In the genomic region with DNA sequence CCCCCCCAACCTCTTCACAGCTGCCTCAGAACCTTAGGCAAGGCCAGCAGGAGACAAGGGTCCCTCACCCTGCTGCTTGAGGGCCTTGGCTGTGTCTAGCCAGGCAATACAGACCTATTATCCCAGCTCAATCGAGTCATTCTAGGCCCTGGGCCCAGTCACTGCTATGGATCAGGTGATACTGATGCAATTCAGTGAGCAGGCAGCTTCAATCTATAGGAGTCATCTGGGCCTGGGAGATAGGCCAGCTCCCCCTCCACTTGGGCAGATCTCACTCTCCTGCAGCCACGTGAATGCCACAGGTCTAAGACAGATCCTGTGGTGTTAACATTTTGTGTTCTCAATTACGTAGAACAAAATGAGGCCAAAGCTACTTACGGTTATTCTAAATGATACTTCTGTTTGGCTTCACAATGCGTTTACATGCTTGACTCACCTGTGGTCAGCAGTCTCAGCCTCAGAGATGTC, we compare ENCODE assay signal across 15 cellular contexts.
DNase-seq lines count a peak whose midpoint lies in the region; ATAC-seq and TF ChIP-seq lines count a peak whose summit lies in the region.
"Had no signal": no experiment of that assay in that cellular context is flagged by ENCODE, and none has a peak within 500 bp of the region (broad histone marks: within the 10 kb centered on the region; RNA-seq: fewer than 3 reads in every experiment).

No MANE protein-coding gene starts in this region.

- no peaks in the 10 kb centered on the region for H3K4me1 Mint-ChIP-seq in MCF 10A (ENCODE audit: insufficient read depth, unreplicated experiment)
- H3K4me1 Mint-ChIP-seq in activated CD4-positive, alpha-beta memory T cell treated with anti-CD3 and anti-CD28 coated beads for 36 hours (ENCODE audit: low read depth) = peaks cover 17% of the 10 kb centered on the region
- peaks cover 42% of the 10 kb centered on the region for H3K4me1 Mint-ChIP-seq in HFFc6 (ENCODE audit: low read depth)

- intact Hi-C loops in MCF 10A (cut with micrococcal nuclease) = no loop called here
- intact Hi-C loops in breast epithelium (cut with DNase I; ENCODE audit: low total_unique reads) = no loop called here
- intact Hi-C loops in activated CD4-positive, alpha-beta memory T cell treated with anti-CD3 and anti-CD28 coated beads for 36 hours (cut with micrococcal nuclease) = no loop called here
- intact Hi-C loops in colonic mucosa (cut with DNase I) = no loop called here

- no peak overlapping the region for H3K4me3 ChIP-seq in breast epithelium
- no peak overlapping the region for H3K4me3 ChIP-seq in fibroblast of mammary gland (ENCODE audit: control insufficient read depth, low read depth, low read length)
- no peak overlapping the region for H3K4me3 ChIP-seq in thoracic aorta
- no peak overlapping the region for H3K4me3 ChIP-seq in colonic mucosa
- H3K4me3 ChIP-seq: gastroesophageal sphincter, Peyer's patch had no signal

- CTCF ChIA-PET in MCF 10A (lab: Yijun Ruan, JAX) = interaction anchor here (0.6 to 1.8 kb wide), 3 partner anchors 36 to 110 kb away, joined by 3 to 7 read pairs (median 5); no protein-coding TSS in a partner anchor
- CTCF ChIA-PET in activated CD4-positive, alpha-beta memory T cell treated with anti-CD3 and anti-CD28 coated beads for 36 hours (lab: Charles Lee) = interaction anchor here (1.1 kb wide), 1 partner anchor 16 kb away, joined by 3 read pairs; no protein-coding TSS in a partner anchor

- H3K27me3 Mint-ChIP-seq in MCF 10A (ENCODE audit: insufficient read depth, unreplicated experiment) (peaks cover 3% of the 10 kb centered on the region), HFFc6 (ENCODE audit: insufficient read depth) (peaks cover 26% of the 10 kb centered on the region)
- peaks cover 1% of the 10 kb centered on the region for H3K27me3 Mint-ChIP-seq in activated CD4-positive, alpha-beta memory T cell treated with anti-CD3 and anti-CD28 coated beads for 36 hours

- peak; percentile 32 for ATAC-seq in thoracic aorta (ENCODE audit: insufficient number of reproducible peaks, low FRiP score, low read depth)
- ATAC-seq: gastroesophageal sphincter had no signal

- peaks cover 32% of the 10 kb centered on the region for H3K36me3 Mint-ChIP-seq in MCF 10A (ENCODE audit: insufficient read depth, unreplicated experiment)
- peaks cover 26% of the 10 kb centered on the region for H3K36me3 Mint-ChIP-seq in activated CD4-positive, alpha-beta memory T cell treated with anti-CD3 and anti-CD28 coated beads for 36 hours
- peaks cover 14% of the 10 kb centered on the region; the same call in 1 of the 2 replicates for H3K36me3 Mint-ChIP-seq in HFFc6 (ENCODE audit: low read depth)

- BruUV-seq in MCF 10A (replicated peaks; lab: Mats Ljungman, UMichigan) = no TSS peak

- POLR2A ChIA-PET in MCF 10A (lab: Yijun Ruan, JAX) = interaction anchor here (0.8 kb wide), 1 partner anchor 10 kb away, joined by 4 read pairs; no protein-coding TSS in a partner anchor
- POLR2A ChIA-PET in activated CD4-positive, alpha-beta memory T cell treated with anti-CD3 and anti-CD28 coated beads for 36 hours (lab: Charles Lee) = no interaction called here

- TF ChIP-seq POLR2A in breast epithelium (IDR thresholded peaks at IDR 0.05) = no peak

- no peaks in the 10 kb centered on the region for H3K27me3 ChIP-seq in breast epithelium
- H3K27me3 ChIP-seq in thoracic aorta (replicated peaks; ENCODE audit: insufficient read depth) = no peaks in the 10 kb centered on the region
- peaks cover 14% of the 10 kb centered on the region for H3K27me3 ChIP-seq in colonic mucosa

- H3K9me3 Mint-ChIP-seq in MCF 10A (ENCODE audit: unreplicated experiment) (no peaks in the 10 kb centered on the region), HFFc6 (no peaks in the 10 kb centered on the region)
- H3K9me3 Mint-ChIP-seq in activated CD4-positive, alpha-beta memory T cell treated with anti-CD3 and anti-CD28 coated beads for 36 hours = peaks cover 2% of the 10 kb centered on the region
- H3K9me3 Mint-ChIP-seq: dendritic cell treated with granulocyte-macrophage colony-stimulating factor and Interleukin-4, amounts not matched to agents 40 ng/mL and 50 ng/mL, for 4 days had no signal

- no peak overlapping the region for H3K9ac ChIP-seq in colonic mucosa (ENCODE audit: low read depth in 2 of 2, low read length in 2 of 2)

- DNase-seq in MCF 10A (ENCODE audit: unreplicated experiment) (peak; percentile 44), breast epithelium (ENCODE audit: low spot score in 2 of 2) (no peak), fibroblast of mammary gland (ENCODE audit: low read depth) (peak; percentile 57), thoracic aorta (ENCODE audit: low spot score) (no peak), Kasumi-1 (lab: John Stamatoyannopoulos, UW) (no peak), HFFc6 (no peak), colonic mucosa (no peak)
- DNase-seq in activated CD4-positive, alpha-beta memory T cell treated with anti-CD3 and anti-CD28 coated beads for 36 hours = peak; percentile 28
- DNase-seq: activated CD4-positive, alpha-beta T cell treated with anti-CD3 and anti-CD28 coated beads, Interleukin-2, amount 50 U/mL, for 1 hour; activated naive CD4-positive, alpha-beta T cell treated with Interleukin-2 at 50 U/mL for 16 hours; NCI-H1436; NCI-H510A treated with DMSO at 0.1 percent for 48 hours; Peyer's patch had no signal

- H3K4me1 ChIP-seq in breast epithelium = peaks cover 0 to 3% of the 10 kb centered on the region in 2 donors
- H3K4me1 ChIP-seq in thoracic aorta (ENCODE audit: control insufficient read depth in 1 of 2, low read depth in 2 of 2) = peaks cover 4 to 11% of the 10 kb centered on the region in 2 donors
- H3K4me1 ChIP-seq in colonic mucosa = no peaks in the 10 kb centered on the region

- H3K27ac ChIP-seq in breast epithelium (no peak overlapping the region), thoracic aorta (no peak overlapping the region), colonic mucosa (no peak overlapping the region)
- H3K27ac ChIP-seq: gastroesophageal sphincter, Peyer's patch had no signal

- H3K36me3 ChIP-seq in breast epithelium (no peaks in the 10 kb centered on the region), thoracic aorta (peaks cover 7% of the 10 kb centered on the region), colonic mucosa (no peaks in the 10 kb centered on the region)

- no peak overlapping the region for H3K27ac Mint-ChIP-seq in MCF 10A (ENCODE audit: low read depth, unreplicated experiment)
- H3K27ac Mint-ChIP-seq in activated CD4-positive, alpha-beta memory T cell treated with anti-CD3 and anti-CD28 coated beads for 36 hours = no peak overlapping the region
- no peak overlapping the region for H3K27ac Mint-ChIP-seq in HFFc6
- H3K27ac Mint-ChIP-seq: dendritic cell treated with granulocyte-macrophage colony-stimulating factor and Interleukin-4, amounts not matched to agents 40 ng/mL and 50 ng/mL, for 4 days had no signal

- H3K4me3 Mint-ChIP-seq in MCF 10A (ENCODE audit: unreplicated experiment) (no peak overlapping the region), HFFc6 (no peak overlapping the region)
- H3K4me3 Mint-ChIP-seq in activated CD4-positive, alpha-beta memory T cell treated with anti-CD3 and anti-CD28 coated beads for 36 hours = no peak overlapping the region
- H3K4me3 Mint-ChIP-seq: dendritic cell treated with granulocyte-macrophage colony-stimulating factor and Interleukin-4, amounts not matched to agents 40 ng/mL and 50 ng/mL, for 4 days had no signal

- no peaks in the 10 kb centered on the region for H3K9me3 ChIP-seq in breast epithelium
- H3K9me3 ChIP-seq in thoracic aorta = no peaks in the 10 kb centered on the region
- no peaks in the 10 kb centered on the region for H3K9me3 ChIP-seq in colonic mucosa
- H3K9me3 ChIP-seq: gastroesophageal sphincter, Peyer's patch had no signal

- TF ChIP-seq CTCF in MCF 10A (IDR thresholded peaks at IDR 0.05; ENCODE audit: unreplicated experiment) (no peak), breast epithelium (IDR thresholded peaks at IDR 0.05) (no peak), fibroblast of mammary gland (conservative IDR thresholded peaks at IDR 0.05; ENCODE audit: control insufficient read depth, insufficient read depth, low read depth, low read length) (no peak), thoracic aorta (IDR thresholded peaks at IDR 0.05) (no peak), HFFc6 (IDR thresholded peaks at IDR 0.05) (no peak), colonic mucosa (IDR thresholded peaks at IDR 0.05) (no peak)

Comparison
In these comparisons a context has a peak if more than half of its experiments do, and no peak if none do; other contexts are left out.
1. DNase-seq: peak in MCF 10A (single experiment), activated CD4-positive, alpha-beta memory T cell treated with anti-CD3 and anti-CD28 coated beads for 36 hours (single experiment) and fibroblast of mammary gland (single experiment); none in breast epithelium (0 of 2), thoracic aorta (single experiment), Kasumi-1 (0 of 2), HFFc6 (single experiment) and colonic mucosa (single experiment).